Comparison of ENCODE assay signal across 8 cellular contexts in the genomic region with DNA sequence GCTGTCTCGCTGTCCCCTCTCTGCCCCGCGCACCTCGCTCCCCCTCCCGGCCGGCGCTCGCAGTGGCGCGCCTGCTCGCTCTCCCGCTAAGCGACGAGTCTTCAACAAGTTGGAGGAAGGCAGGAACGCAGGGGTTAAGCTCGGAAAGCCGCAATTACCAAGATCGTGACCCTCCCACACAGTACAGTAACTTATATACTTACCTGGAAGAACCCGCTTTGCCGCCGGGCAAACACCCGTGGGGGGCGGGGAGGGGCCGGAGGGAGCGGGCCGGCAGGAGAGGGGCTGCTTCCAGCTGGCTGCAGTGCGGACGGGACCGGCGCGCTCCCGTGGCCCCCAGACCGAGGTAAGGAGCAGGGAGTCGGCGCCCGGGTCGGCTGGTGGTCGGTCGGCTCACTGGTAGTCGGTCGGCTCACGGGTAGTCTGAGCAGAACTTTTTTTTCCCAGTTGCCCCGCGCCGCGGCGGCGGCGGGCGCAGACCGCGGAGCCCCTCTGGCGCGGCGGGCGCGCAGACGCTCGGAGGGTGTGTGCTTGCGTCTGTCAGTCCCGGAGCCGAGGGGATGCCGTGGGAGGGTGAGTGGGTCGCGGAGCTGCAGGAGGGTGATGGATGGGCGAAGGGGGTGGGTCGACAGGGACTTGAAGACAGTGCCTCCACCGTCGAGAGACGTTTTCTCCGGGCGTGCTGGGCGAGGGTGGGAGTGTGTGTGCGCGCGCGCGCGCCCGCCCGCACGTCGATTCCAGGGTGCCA.
DNase-seq lines count a peak whose midpoint lies in the region; ATAC-seq and TF ChIP-seq lines count a peak whose summit lies in the region.

No MANE protein-coding gene starts in this region.

- no peak overlapping the region for H3K27ac ChIP-seq in KMS-11
- H3K27ac ChIP-seq in fibroblast of lung (ENCODE audit: insufficient read depth, low read length): no peak overlapping the region
- H3K27ac ChIP-seq in neutrophil: no peak overlapping the region

- H3K4me2 ChIP-seq in KMS-11: peak overlapping the region; percentile 78
- H3K4me2 ChIP-seq in fibroblast of lung (ENCODE audit: extremely low read depth, insufficient read depth, low read length): peak overlapping the region; percentile 90

- peak overlapping the region; percentile 57 for H3K4me3 Mint-ChIP-seq in activated CD4-positive, alpha-beta T cell treated with anti-CD3 and anti-CD28 coated beads, Interleukin-2, amount 10 ng/mL, durations not matched to agents 7 days and 5 days

- no peaks in the 10 kb centered on the region for H3K36me3 ChIP-seq in KMS-11 (ENCODE audit: insufficient read depth)
- H3K36me3 ChIP-seq in fibroblast of lung (ENCODE audit: control insufficient read depth, insufficient read depth, low read length): no peaks in the 10 kb centered on the region
- no peaks in the 10 kb centered on the region for H3K36me3 ChIP-seq in neutrophil

- H3K27me3 ChIP-seq in KMS-11 (ENCODE audit: insufficient read depth, low read depth) (peaks cover 48% of the 10 kb centered on the region), fibroblast of lung (ENCODE audit: control insufficient read depth, insufficient read depth, low read length) (peaks cover 76% of the 10 kb centered on the region), neutrophil (peaks cover 100% of the 10 kb centered on the region)

- no peak overlapping the region for H3K9ac ChIP-seq in KMS-11
- no peak overlapping the region for H3K9ac ChIP-seq in fibroblast of lung (ENCODE audit: insufficient read depth, low read length)

- CTCF ChIA-PET in activated CD4-positive, alpha-beta T cell treated with anti-CD3 and anti-CD28 coated beads, Interleukin-2, amount 10 ng/mL, durations not matched to agents 7 days and 5 days (lab: Charles Lee): no interaction called here

- H2AFZ ChIP-seq in KMS-11 (ENCODE audit: low read depth): peak overlapping the region; percentile 83
- H2AFZ ChIP-seq in fibroblast of lung (ENCODE audit: low read length): peak overlapping the region; percentile 53

- no peak for ATAC-seq in HG03025 (IDR thresholded peaks at IDR 0.05; ENCODE audit: low FRiP score, unreplicated experiment)

- no peaks in the 10 kb centered on the region for H3K9me3 ChIP-seq in fibroblast of lung (ENCODE audit: control insufficient read depth, insufficient read depth, low read depth, low read length)
- no peaks in the 10 kb centered on the region for H3K9me3 ChIP-seq in neutrophil

- no peak overlapping the region for H3K4me3 ChIP-seq in KMS-11 (IDR thresholded peaks at IDR 0.05; ENCODE audit: insufficient read depth, low read depth, low read length)
- H3K4me3 ChIP-seq in fibroblast of lung (replicated peaks in 1 of 4; ENCODE audit: control extremely low read depth in 1 of 4, insufficient read depth in 1 of 4, low read depth in 3 of 4, low read length in 4 of 4): peak overlapping the region; percentile 49 to 61 (median 56)
- H3K4me3 ChIP-seq in neutrophil (ENCODE audit: low read depth in 1 of 2, low read length in 1 of 2): peak overlapping the region; percentile 12 to 33

- H3K79me2 ChIP-seq in KMS-11 (ENCODE audit: insufficient read depth, low read depth): no peaks in the 10 kb centered on the region
- H3K79me2 ChIP-seq in fibroblast of lung (ENCODE audit: control insufficient read depth, insufficient read depth, low read length): no peaks in the 10 kb centered on the region

- TF ChIP-seq CTCF in KMS-11 (conservative IDR thresholded peaks at IDR 0.05; ENCODE audit: low read depth, low read length) (no peak), fibroblast of lung (conservative IDR thresholded peaks at IDR 0.05 in 1 of 2, IDR thresholded peaks at IDR 0.05 in 1 of 2; ENCODE audit: low read depth in 1 of 2, low read length in 2 of 2) (peak; percentile 21 to 37), neutrophil (IDR thresholded peaks at IDR 0.05) (no peak)

- no peaks in the 10 kb centered on the region for H3K36me3 Mint-ChIP-seq in activated CD4-positive, alpha-beta T cell treated with anti-CD3 and anti-CD28 coated beads, Interleukin-2, amount 10 ng/mL, durations not matched to agents 7 days and 5 days (ENCODE audit: low read depth)

- DNase-seq in SHP77 (lab: John Stamatoyannopoulos, UW) (peak; percentile 38 to 44), SHP77 treated with DMSO at 0.1 percent for 48 hours (lab: John Stamatoyannopoulos, UW) (no peak), fibroblast of lung (ENCODE audit: low read depth in 2 of 2) (peak; percentile 34 to 37), medulla oblongata (ENCODE audit: extremely low spot score) (no peak)
- DNase-seq in activated CD4-positive, alpha-beta T cell treated with anti-CD3 and anti-CD28 coated beads, Interleukin-2, amount 10 ng/mL, durations not matched to agents 7 days and 5 days: no peak

- POLR2A ChIA-PET in activated CD4-positive, alpha-beta T cell treated with anti-CD3 and anti-CD28 coated beads, Interleukin-2, amount 10 ng/mL, durations not matched to agents 7 days and 5 days (lab: Charles Lee): no interaction called here

- peaks cover 3% of the 10 kb centered on the region for H3K9me3 Mint-ChIP-seq in activated CD4-positive, alpha-beta T cell treated with anti-CD3 and anti-CD28 coated beads, Interleukin-2, amount 10 ng/mL, durations not matched to agents 7 days and 5 days

- H3K27ac Mint-ChIP-seq in activated CD4-positive, alpha-beta T cell treated with anti-CD3 and anti-CD28 coated beads, Interleukin-2, amount 10 ng/mL, durations not matched to agents 7 days and 5 days: no peak overlapping the region

- peaks cover 31% of the 10 kb centered on the region for H3K4me1 Mint-ChIP-seq in activated CD4-positive, alpha-beta T cell treated with anti-CD3 and anti-CD28 coated beads, Interleukin-2, amount 10 ng/mL, durations not matched to agents 7 days and 5 days

- peaks cover 23% of the 10 kb centered on the region for H3K4me1 ChIP-seq in KMS-11 (ENCODE audit: low read depth, poor library complexity, severe bottlenecking)
- no peaks in the 10 kb centered on the region for H3K4me1 ChIP-seq in fibroblast of lung (ENCODE audit: control insufficient read depth, extremely low read depth, insufficient read depth, low read length)
- H3K4me1 ChIP-seq in neutrophil (ENCODE audit: control insufficient read depth in 1 of 2, insufficient read depth in 1 of 2, low read depth in 1 of 2, low read length in 1 of 2): peaks cover 12 to 32% of the 10 kb centered on the region in 2 experiments

- H3K27me3 Mint-ChIP-seq in activated CD4-positive, alpha-beta T cell treated with anti-CD3 and anti-CD28 coated beads, Interleukin-2, amount 10 ng/mL, durations not matched to agents 7 days and 5 days: peaks cover 93% of the 10 kb centered on the region

- H4K20me1 ChIP-seq in KMS-11 (ENCODE audit: insufficient read depth) (no peaks in the 10 kb centered on the region), fibroblast of lung (ENCODE audit: control insufficient read depth, extremely low read depth, insufficient read depth, low read length) (no peaks in the 10 kb centered on the region)

Comparison
In these comparisons a context has a peak if more than half of its experiments do, and no peak if none do; other contexts are left out.
1. DNase-seq: peak in SHP77 (2 of 2) and fibroblast of lung (2 of 2); none in SHP77 treated with DMSO at 0.1 percent for 48 hours (single experiment), activated CD4-positive, alpha-beta T cell treated with anti-CD3 and anti-CD28 coated beads, Interleukin-2, amount 10 ng/mL, durations not matched to agents 7 days and 5 days (single experiment) and medulla oblongata (single experiment).
2. CTCF ChIP-seq: peak in fibroblast of lung (2 of 2); none in KMS-11 (single experiment) and neutrophil (single experiment).